1 cellular context compared by ENCODE assay signal in the genomic region with DNA sequence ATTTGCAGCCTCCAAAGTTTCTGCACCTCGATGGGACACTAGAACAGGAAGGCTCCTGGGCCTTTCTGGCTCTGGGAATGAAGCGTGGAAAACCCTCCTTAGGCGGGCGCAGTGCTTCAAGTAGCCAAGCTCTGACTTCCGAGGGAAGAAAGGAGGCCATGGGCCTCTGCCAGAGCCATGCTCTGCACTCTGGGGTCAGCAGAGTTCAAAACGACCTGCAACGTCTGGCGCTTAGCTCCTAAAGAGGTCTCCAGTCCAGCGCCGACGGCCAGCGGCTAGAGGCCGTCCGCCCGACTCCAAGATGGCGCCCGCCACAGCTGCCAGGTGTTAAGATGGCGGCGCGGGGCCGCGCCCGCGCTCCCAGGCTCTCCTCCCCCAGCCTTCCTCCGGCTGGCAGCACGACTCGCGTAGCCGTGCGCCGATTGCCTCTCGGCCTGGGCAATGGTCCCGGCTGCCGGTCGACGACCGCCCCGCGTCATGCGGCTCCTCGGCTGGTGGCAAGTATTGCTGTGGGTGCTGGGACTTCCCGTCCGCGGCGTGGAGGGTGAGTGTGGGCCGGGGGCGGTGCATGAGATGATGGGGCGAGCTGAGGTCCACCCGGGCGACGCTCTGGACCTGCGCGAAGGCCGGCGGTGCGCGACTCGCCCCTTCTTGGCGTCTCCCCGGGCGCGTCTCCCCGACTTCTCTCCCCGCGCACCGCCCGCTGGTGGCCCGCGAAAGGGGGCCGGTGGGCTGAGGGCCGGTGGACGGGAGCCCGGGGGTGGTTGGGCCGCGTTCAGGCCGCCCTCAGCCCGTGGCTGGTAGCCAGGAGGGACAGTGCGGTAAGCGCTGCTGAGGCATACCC.
A peak's percentile ranks its signal among the peaks of the same experiment; 100 is the strongest.
TF ChIP-seq lines count a peak whose summit lies in the region.

A gene with protein sequence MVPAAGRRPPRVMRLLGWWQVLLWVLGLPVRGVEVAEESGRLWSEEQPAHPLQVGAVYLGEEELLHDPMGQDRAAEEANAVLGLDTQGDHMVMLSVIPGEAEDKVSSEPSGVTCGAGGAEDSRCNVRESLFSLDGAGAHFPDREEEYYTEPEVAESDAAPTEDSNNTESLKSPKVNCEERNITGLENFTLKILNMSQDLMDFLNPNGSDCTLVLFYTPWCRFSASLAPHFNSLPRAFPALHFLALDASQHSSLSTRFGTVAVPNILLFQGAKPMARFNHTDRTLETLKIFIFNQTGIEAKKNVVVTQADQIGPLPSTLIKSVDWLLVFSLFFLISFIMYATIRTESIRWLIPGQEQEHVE (plus strand): TSS at position 385 of the 844 bp plus-strand sequence. CDS start 57 bp downstream, at position 442.

TF ChIP-seq in HepG2, 621 proteins besides CTCF, POLR2A, EP300 and RAD21 (continued from another document and continues in another):
- TF ChIP-seq, protein P1, sequence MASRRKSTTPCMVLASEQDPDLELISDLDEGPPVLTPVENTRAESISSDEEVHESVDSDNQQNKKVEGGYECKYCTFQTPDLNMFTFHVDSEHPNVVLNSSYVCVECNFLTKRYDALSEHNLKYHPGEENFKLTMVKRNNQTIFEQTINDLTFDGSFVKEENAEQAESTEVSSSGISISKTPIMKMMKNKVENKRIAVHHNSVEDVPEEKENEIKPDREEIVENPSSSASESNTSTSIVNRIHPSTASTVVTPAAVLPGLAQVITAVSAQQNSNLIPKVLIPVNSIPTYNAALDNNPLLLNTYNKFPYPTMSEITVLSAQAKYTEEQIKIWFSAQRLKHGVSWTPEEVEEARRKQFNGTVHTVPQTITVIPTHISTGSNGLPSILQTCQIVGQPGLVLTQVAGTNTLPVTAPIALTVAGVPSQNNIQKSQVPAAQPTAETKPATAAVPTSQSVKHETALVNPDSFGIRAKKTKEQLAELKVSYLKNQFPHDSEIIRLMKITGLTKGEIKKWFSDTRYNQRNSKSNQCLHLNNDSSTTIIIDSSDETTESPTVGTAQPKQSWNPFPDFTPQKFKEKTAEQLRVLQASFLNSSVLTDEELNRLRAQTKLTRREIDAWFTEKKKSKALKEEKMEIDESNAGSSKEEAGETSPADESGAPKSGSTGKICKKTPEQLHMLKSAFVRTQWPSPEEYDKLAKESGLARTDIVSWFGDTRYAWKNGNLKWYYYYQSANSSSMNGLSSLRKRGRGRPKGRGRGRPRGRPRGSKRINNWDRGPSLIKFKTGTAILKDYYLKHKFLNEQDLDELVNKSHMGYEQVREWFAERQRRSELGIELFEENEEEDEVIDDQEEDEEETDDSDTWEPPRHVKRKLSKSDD (CRISPR knock-in tag; IDR thresholded peaks at IDR 0.05; ENCODE audit: low read depth): peak; percentile 98
- no peak for TF ChIP-seq ZBTB20 (CRISPR knock-in tag; IDR thresholded peaks at IDR 0.05; ENCODE audit: borderline replicate concordance, low read depth)
- peak; percentile 89 for TF ChIP-seq MED13 (CRISPR knock-in tag; IDR thresholded peaks at IDR 0.05)
- TF ChIP-seq NFE2 (CRISPR knock-in tag; IDR thresholded peaks at IDR 0.05): no peak
- TF ChIP-seq, protein P2, sequence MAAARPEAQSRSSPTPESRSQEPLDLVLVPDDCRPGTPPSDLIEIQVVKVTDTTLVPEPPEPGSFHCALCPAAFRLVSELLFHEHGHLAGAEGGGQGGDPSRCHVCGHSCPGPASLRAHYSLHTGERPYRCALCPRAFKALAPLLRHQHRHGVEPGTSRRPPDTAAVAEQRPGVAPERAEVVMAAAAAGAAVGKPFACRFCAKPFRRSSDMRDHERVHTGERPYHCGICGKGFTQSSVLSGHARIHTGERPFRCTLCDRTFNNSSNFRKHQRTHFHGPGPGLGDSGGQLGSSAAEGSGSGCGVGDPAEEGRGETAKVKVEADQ (CRISPR knock-in tag; IDR thresholded peaks at IDR 0.05; ENCODE audit: borderline replicate concordance): peak; percentile 94
- TF ChIP-seq, protein P3, sequence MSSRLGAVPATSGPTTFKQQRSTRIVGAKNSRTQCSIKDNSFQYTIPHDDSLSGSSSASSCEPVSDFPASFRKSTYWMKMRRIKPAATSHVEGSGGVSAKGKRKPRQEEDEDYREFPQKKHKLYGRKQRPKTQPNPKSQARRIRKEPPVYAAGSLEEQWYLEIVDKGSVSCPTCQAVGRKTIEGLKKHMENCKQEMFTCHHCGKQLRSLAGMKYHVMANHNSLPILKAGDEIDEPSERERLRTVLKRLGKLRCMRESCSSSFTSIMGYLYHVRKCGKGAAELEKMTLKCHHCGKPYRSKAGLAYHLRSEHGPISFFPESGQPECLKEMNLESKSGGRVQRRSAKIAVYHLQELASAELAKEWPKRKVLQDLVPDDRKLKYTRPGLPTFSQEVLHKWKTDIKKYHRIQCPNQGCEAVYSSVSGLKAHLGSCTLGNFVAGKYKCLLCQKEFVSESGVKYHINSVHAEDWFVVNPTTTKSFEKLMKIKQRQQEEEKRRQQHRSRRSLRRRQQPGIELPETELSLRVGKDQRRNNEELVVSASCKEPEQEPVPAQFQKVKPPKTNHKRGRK (CRISPR knock-in tag; IDR thresholded peaks at IDR 0.05): no peak
- TF ChIP-seq, protein P4, sequence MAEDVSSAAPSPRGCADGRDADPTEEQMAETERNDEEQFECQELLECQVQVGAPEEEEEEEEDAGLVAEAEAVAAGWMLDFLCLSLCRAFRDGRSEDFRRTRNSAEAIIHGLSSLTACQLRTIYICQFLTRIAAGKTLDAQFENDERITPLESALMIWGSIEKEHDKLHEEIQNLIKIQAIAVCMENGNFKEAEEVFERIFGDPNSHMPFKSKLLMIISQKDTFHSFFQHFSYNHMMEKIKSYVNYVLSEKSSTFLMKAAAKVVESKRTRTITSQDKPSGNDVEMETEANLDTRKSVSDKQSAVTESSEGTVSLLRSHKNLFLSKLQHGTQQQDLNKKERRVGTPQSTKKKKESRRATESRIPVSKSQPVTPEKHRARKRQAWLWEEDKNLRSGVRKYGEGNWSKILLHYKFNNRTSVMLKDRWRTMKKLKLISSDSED (CRISPR knock-in tag; IDR thresholded peaks at IDR 0.05): no peak; the same call in 1 of the 2 replicates
- TF ChIP-seq, protein P5, sequence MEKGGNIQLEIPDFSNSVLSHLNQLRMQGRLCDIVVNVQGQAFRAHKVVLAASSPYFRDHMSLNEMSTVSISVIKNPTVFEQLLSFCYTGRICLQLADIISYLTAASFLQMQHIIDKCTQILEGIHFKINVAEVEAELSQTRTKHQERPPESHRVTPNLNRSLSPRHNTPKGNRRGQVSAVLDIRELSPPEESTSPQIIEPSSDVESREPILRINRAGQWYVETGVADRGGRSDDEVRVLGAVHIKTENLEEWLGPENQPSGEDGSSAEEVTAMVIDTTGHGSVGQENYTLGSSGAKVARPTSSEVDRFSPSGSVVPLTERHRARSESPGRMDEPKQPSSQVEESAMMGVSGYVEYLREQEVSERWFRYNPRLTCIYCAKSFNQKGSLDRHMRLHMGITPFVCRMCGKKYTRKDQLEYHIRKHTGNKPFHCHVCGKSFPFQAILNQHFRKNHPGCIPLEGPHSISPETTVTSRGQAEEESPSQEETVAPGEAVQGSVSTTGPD (CRISPR knock-in tag; IDR thresholded peaks at IDR 0.05): no peak
- TF ChIP-seq KLF13 (CRISPR knock-in tag; IDR thresholded peaks at IDR 0.05): no peak
- TF ChIP-seq SOX5 (CRISPR knock-in tag; IDR thresholded peaks at IDR 0.05; ENCODE audit: borderline replicate concordance): 0 out of 2 replicates have a peak, but pooled peaks have one; percentile 52
- TF ChIP-seq, protein P6, sequence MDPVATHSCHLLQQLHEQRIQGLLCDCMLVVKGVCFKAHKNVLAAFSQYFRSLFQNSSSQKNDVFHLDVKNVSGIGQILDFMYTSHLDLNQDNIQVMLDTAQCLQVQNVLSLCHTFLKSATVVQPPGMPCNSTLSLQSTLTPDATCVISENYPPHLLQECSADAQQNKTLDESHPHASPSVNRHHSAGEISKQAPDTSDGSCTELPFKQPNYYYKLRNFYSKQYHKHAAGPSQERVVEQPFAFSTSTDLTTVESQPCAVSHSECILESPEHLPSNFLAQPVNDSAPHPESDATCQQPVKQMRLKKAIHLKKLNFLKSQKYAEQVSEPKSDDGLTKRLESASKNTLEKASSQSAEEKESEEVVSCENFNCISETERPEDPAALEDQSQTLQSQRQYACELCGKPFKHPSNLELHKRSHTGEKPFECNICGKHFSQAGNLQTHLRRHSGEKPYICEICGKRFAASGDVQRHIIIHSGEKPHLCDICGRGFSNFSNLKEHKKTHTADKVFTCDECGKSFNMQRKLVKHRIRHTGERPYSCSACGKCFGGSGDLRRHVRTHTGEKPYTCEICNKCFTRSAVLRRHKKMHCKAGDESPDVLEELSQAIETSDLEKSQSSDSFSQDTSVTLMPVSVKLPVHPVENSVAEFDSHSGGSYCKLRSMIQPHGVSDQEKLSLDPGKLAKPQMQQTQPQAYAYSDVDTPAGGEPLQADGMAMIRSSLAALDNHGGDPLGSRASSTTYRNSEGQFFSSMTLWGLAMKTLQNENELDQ (CRISPR knock-in tag; IDR thresholded peaks at IDR 0.05; ENCODE audit: borderline replicate concordance): no peak
- peak; percentile 18; the same call in 1 of the 2 replicates for TF ChIP-seq FOSL2 (CRISPR knock-in tag; IDR thresholded peaks at IDR 0.05)
- TF ChIP-seq, protein P7, sequence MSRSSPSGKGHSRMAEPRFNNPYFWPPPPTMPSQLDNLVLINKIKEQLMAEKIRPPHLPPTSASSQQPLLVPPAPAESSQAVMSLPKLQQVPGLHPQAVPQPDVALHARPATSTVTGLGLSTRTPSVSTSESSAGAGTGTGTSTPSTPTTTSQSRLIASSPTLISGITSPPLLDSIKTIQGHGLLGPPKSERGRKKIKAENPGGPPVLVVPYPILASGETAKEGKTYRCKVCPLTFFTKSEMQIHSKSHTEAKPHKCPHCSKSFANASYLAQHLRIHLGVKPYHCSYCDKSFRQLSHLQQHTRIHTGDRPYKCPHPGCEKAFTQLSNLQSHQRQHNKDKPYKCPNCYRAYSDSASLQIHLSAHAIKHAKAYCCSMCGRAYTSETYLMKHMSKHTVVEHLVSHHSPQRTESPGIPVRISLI (CRISPR knock-in tag; IDR thresholded peaks at IDR 0.05; ENCODE audit: borderline replicate concordance): no peak
- TF ChIP-seq ZFP37 (CRISPR knock-in tag; IDR thresholded peaks at IDR 0.05; ENCODE audit: borderline replicate concordance): peak; percentile 83; the same call in 1 of the 2 replicates
- TF ChIP-seq EZH2 (conservative IDR thresholded peaks at IDR 0.05; ENCODE audit: low read depth, low read length): no peak
- no peak for TF ChIP-seq SOX6 (IDR thresholded peaks at IDR 0.05)
- peak; percentile 77 for TF ChIP-seq SOX6 (CRISPR knock-in tag; IDR thresholded peaks at IDR 0.05)
- peak; percentile 20; the same call in 1 of the 2 replicates for TF ChIP-seq NFYC (CRISPR knock-in tag; IDR thresholded peaks at IDR 0.05)
- TF ChIP-seq ZNF660 (CRISPR knock-in tag; IDR thresholded peaks at IDR 0.05; ENCODE audit: borderline replicate concordance, low read depth): no peak
- TF ChIP-seq, protein P8, sequence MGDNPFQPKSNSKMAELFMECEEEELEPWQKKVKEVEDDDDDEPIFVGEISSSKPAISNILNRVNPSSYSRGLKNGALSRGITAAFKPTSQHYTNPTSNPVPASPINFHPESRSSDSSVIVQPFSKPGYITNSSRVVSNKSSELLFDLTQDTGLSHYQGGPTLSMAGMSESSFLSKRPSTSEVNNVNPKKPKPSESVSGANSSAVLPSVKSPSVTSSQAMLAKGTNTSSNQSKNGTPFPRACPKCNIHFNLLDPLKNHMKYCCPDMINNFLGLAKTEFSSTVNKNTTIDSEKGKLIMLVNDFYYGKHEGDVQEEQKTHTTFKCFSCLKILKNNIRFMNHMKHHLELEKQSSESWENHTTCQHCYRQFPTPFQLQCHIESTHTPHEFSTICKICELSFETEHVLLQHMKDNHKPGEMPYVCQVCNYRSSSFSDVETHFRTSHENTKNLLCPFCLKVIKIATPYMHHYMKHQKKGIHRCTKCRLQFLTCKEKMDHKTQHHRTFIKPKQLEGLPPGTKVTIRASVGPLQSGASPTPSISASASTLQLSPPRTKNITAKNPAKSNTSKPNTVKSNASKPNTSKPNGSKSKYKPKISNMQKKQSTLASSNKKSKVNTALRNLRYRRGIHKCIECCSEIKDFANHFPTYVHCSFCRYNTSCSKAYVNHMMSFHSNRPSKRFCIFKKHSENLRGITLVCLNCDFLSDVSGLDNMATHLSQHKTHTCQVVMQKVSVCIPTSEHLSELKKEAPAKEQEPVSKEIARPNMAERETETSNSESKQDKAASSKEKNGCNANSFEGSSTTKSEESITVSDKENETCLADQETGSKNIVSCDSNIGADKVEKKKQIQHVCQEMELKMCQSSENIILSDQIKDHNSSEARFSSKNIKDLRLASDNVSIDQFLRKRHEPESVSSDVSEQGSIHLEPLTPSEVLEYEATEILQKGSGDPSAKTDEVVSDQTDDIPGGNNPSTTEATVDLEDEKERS (CRISPR knock-in tag; IDR thresholded peaks at IDR 0.05): peak; percentile 84; the same call in 1 of the 2 replicates
- TF ChIP-seq, protein P9, sequence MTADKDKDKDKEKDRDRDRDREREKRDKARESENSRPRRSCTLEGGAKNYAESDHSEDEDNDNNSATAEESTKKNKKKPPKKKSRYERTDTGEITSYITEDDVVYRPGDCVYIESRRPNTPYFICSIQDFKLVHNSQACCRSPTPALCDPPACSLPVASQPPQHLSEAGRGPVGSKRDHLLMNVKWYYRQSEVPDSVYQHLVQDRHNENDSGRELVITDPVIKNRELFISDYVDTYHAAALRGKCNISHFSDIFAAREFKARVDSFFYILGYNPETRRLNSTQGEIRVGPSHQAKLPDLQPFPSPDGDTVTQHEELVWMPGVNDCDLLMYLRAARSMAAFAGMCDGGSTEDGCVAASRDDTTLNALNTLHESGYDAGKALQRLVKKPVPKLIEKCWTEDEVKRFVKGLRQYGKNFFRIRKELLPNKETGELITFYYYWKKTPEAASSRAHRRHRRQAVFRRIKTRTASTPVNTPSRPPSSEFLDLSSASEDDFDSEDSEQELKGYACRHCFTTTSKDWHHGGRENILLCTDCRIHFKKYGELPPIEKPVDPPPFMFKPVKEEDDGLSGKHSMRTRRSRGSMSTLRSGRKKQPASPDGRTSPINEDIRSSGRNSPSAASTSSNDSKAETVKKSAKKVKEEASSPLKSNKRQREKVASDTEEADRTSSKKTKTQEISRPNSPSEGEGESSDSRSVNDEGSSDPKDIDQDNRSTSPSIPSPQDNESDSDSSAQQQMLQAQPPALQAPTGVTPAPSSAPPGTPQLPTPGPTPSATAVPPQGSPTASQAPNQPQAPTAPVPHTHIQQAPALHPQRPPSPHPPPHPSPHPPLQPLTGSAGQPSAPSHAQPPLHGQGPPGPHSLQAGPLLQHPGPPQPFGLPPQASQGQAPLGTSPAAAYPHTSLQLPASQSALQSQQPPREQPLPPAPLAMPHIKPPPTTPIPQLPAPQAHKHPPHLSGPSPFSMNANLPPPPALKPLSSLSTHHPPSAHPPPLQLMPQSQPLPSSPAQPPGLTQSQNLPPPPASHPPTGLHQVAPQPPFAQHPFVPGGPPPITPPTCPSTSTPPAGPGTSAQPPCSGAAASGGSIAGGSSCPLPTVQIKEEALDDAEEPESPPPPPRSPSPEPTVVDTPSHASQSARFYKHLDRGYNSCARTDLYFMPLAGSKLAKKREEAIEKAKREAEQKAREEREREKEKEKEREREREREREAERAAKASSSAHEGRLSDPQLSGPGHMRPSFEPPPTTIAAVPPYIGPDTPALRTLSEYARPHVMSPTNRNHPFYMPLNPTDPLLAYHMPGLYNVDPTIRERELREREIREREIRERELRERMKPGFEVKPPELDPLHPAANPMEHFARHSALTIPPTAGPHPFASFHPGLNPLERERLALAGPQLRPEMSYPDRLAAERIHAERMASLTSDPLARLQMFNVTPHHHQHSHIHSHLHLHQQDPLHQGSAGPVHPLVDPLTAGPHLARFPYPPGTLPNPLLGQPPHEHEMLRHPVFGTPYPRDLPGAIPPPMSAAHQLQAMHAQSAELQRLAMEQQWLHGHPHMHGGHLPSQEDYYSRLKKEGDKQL (CRISPR knock-in tag; IDR thresholded peaks at IDR 0.05; ENCODE audit: low read depth): no peak
- TF ChIP-seq, protein P10, sequence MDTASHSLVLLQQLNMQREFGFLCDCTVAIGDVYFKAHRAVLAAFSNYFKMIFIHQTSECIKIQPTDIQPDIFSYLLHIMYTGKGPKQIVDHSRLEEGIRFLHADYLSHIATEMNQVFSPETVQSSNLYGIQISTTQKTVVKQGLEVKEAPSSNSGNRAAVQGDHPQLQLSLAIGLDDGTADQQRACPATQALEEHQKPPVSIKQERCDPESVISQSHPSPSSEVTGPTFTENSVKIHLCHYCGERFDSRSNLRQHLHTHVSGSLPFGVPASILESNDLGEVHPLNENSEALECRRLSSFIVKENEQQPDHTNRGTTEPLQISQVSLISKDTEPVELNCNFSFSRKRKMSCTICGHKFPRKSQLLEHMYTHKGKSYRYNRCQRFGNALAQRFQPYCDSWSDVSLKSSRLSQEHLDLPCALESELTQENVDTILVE (CRISPR knock-in tag; IDR thresholded peaks at IDR 0.05): 0 out of 2 replicates have a peak, but pooled peaks have one; percentile 41
